Comparison of ENCODE assay signal across 8 cellular contexts in the genomic region with DNA sequence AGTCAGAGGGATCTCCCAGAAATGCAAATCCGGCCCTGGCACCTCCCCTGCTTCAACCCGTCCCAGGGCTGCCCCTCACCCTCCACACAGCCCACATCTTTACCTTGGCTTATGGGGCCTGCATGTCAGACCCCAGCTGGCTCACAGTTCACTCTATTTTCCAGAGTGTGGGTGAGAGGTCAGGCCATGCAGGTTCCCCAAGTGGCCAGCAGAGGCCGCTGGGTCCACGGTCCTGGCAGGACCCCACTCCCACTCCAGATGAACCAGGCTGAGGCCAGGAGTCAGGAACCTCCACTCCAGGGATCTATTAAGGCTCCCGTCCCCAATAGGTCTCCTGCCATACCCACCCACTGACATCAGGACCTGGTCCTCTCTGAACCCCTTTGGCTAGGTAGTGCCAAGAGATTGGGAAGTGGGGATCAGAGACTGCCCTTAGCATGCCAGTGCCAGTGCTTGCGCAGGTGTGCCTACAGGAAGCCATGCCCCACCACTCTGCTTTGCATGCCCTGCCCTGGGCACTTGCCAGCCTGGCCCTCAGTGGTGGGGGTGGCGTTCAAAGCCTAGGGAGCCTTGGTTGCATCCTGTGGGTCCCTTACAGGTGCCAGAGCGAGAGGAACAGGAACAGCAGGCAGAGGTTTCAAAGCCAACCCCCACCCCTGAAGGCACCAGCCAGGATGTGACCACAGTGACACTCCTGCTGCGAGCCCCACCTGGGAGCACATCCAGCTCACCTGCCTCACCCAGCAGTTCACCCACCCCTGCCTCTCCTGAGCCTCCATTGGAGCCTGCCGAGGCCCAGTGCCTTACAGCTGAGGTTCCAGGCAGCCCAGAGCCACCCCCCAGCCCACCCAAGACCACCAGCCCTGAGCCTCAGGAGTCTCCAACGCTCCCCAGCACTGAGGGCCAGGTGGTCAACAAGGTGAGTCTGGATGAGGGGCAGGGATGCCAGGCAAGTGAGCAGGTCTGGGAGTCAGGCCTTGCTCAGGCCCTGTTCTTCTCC. TPM values are rescaled to one million over a fixed set of nuclear protein-coding genes. Genes with fewer than 3 reads are reported as not detected.
DNase-seq lines count a peak whose midpoint lies in the region; ATAC-seq and TF ChIP-seq lines count a peak whose summit lies in the region.

No MANE protein-coding gene starts in this region.

- no peaks in the 10 kb centered on the region; the same call in 1 of the 2 replicates for H3K9me3 ChIP-seq in AG04450 (ENCODE audit: control insufficient read depth, insufficient read depth, low read length)

- TF ChIP-seq CTCF in AG04450 (IDR thresholded peaks at IDR 0.05; ENCODE audit: low read depth, low read length) = peak; percentile 83
- peak; percentile 87 for TF ChIP-seq CTCF in GM12864 (IDR thresholded peaks at IDR 0.05; ENCODE audit: low read depth, low read length, missing control alignments)
- peak; percentile 39 to 90 (median 80) for TF ChIP-seq CTCF in dorsolateral prefrontal cortex (IDR thresholded peaks at IDR 0.05 in 54 of 56, conservative IDR thresholded peaks at IDR 0.05 in 2 of 56; ENCODE audit: low read depth in 1 of 56, partially characterized antibody in 56 of 56)

- CTCF ChIA-PET in AG04450 (lab: Charles Lee) = interaction anchor here (0.6 to 1.7 kb wide), 5 partner anchors 59 to 157 kb away, joined by 3 to 7 read pairs (median 4); no protein-coding TSS in a partner anchor

- intact Hi-C loops in dorsolateral prefrontal cortex (cut with DNase I) = loop anchor here (2.0 to 10.0 kb wide), 5 partner anchors 17 to 165 kb away; a partner anchor contains a TSS

- H3K4me3 ChIP-seq in AG04450 (ENCODE audit: low read depth, low read length) = no peak overlapping the region
- no peak overlapping the region for H3K4me3 ChIP-seq in GM12864 (ENCODE audit: low read depth, low read length)
- no peak overlapping the region for H3K4me3 ChIP-seq in dorsolateral prefrontal cortex

- H3K27me3 ChIP-seq in AG04450 (ENCODE audit: control insufficient read depth, insufficient read depth, low read length) (no peaks in the 10 kb centered on the region), dorsolateral prefrontal cortex (no peaks in the 10 kb centered on the region)

- no peak for ATAC-seq in GM19351 (IDR thresholded peaks at IDR 0.05; ENCODE audit: unreplicated experiment)
- no peak for ATAC-seq in HG03045 (IDR thresholded peaks at IDR 0.05; ENCODE audit: unreplicated experiment)

- H3K27ac ChIP-seq in AG04450 (ENCODE audit: low read depth, low read length) (no peak overlapping the region), dorsolateral prefrontal cortex (peak overlapping the region in 11 of 59 donors; percentile 5 to 68 (median 16))

- POLR2A ChIA-PET in AG04450 (lab: Yijun Ruan, JAX) = interaction anchor here (0.7 kb wide), 1 partner anchor 8 kb away, joined by 3 read pairs; a partner anchor contains a TSS

- DNase-seq in AG04450 (ENCODE audit: low read depth, low spot score) = no peak
- no peak for DNase-seq in GM12864 (ENCODE audit: low read depth)
- DNase-seq in RPMI8226 = peak; percentile 98
- DNase-seq in dorsolateral prefrontal cortex = peak in 7 of 10 donors; percentile 42 to 75 (median 51)
- peak; percentile 52 for DNase-seq in midbrain (lab: John Stamatoyannopoulos, UW)
- DNase-seq in NCI-H146 treated with DMSO at 0.1 percent for 48 hours (lab: John Stamatoyannopoulos, UW; ENCODE audit: unreplicated experiment) = no peak

RNA-seq across cellular contexts. Expression of a gene that starts 8.3 kb away (rescaled TPM):
- 13.2 and 14.1 TPM in 2 replicates for polyA plus RNA-seq in AG04450 (2011; rRNA removed)
- 13.1 and 13.5 TPM in 2 replicates for polyA minus RNA-seq in AG04450 (2011; rRNA and poly(A)+ RNA removed)
- 100 to 1,000 TPM in 2 of 120 experiments, 10 to 100 TPM in 118; 12.5 to 186 (median 28.4) TPM for total RNA-seq in dorsolateral prefrontal cortex

RNA-seq across cellular contexts. Expression of a gene that starts 18.0 kb away (rescaled TPM):
- 89.0 and 153 TPM in 2 replicates for polyA plus RNA-seq in AG04450 (2011; rRNA removed)
- 76.8 and 85.9 TPM in 2 replicates for polyA minus RNA-seq in AG04450 (2011; rRNA and poly(A)+ RNA removed)
- total RNA-seq in dorsolateral prefrontal cortex = 100 to 1,000 TPM in 102 of 120 experiments, 10 to 100 TPM in 18; 76.0 to 161 (median 116) TPM

RNA-seq across cellular contexts. Expression of a gene that starts 33.4 kb away (rescaled TPM):
- 0.91 and 0.92 TPM in 2 replicates for polyA plus RNA-seq in AG04450 (2011; rRNA removed)
- polyA minus RNA-seq in AG04450 (2011; rRNA and poly(A)+ RNA removed) = 1.5 and 2.2 TPM in 2 replicates
- 10 to 100 TPM in 117 of 120 experiments, 1 to 10 TPM in 3; 5.2 to 32.6 (median 18.5) TPM for total RNA-seq in dorsolateral prefrontal cortex

RNA-seq across cellular contexts. Expression of a gene that starts 50.9 kb away (rescaled TPM):
- 0.10 and 0.11 TPM in 2 replicates for polyA plus RNA-seq in AG04450 (2011; rRNA removed)
- polyA minus RNA-seq in AG04450 (2011; rRNA and poly(A)+ RNA removed) = 0.09 TPM in 1 of 2 replicates, not detected in the other
- total RNA-seq in dorsolateral prefrontal cortex = 1 to 10 TPM in 1 of 120 experiments, under 1 TPM in 41, not detected in 78; 0.15 to 1.2 (median 0.27) TPM

Comparison
In these comparisons a context has a peak if more than half of its experiments do, and no peak if none do; other contexts are left out.
1. DNase-seq: peak in RPMI8226 (single experiment), dorsolateral prefrontal cortex (7 of 10) and midbrain (single experiment); none in AG04450 (single experiment), GM12864 (single experiment) and NCI-H146 treated with DMSO at 0.1 percent for 48 hours (single experiment).
2. Peak in every context shown above with its lines, with median percentiles within 50 percentile points of each other: CTCF ChIP-seq.